13 cellular contexts compared by ENCODE assay signal in genomic region chr13:41462427-41462826, GRCh38. TPM values are rescaled to one million over a fixed set of nuclear protein-coding genes. Genes with fewer than 3 reads are reported as not detected.
A peak's percentile ranks its signal among the peaks of the same experiment; 100 is the strongest.
DNase-seq lines count a peak whose midpoint lies in the region; ATAC-seq lines count a peak whose summit lies in the region.
"Had no signal": no experiment of that assay in that cellular context is flagged by ENCODE, and none has a peak within 500 bp of the region (broad histone marks: within the 10 kb centered on the region; RNA-seq: fewer than 3 reads in every experiment).

No MANE protein-coding gene starts in this region.

- CTCF ChIA-PET in activated CD4-positive, alpha-beta memory T cell treated with anti-CD3 and anti-CD28 coated beads for 36 hours (lab: Charles Lee), result no interaction called here

- peak overlapping the region; percentile 89 for H3K4me3 Mint-ChIP-seq in activated naive CD4-positive, alpha-beta T cell treated with anti-CD3 and anti-CD28 coated beads, Interleukin-2, amount 50 U/mL, for 24 hours
- H3K4me3 Mint-ChIP-seq in activated CD4-positive, alpha-beta memory T cell treated with anti-CD3 and anti-CD28 coated beads for 36 hours, result peak overlapping the region; percentile 72
- H3K4me3 Mint-ChIP-seq: GM23338, nephron had no signal

- H3K9me3 Mint-ChIP-seq in activated naive CD4-positive, alpha-beta T cell treated with anti-CD3 and anti-CD28 coated beads, Interleukin-2, amount 50 U/mL, for 24 hours, result no peaks in the 10 kb centered on the region
- H3K9me3 Mint-ChIP-seq in activated CD4-positive, alpha-beta memory T cell treated with anti-CD3 and anti-CD28 coated beads for 36 hours, result no peaks in the 10 kb centered on the region
- H3K9me3 Mint-ChIP-seq: GM23338; nephron; stimulated activated naive B cell treated with anti-CD40 and anti-IgM and Interleukin-4, amounts not matched to agents 10 μg/mL and 1 μg/mL and 100 μg/mL, for 72 hours had no signal

- DNase-seq in activated naive CD4-positive, alpha-beta T cell (lab: John Stamatoyannopoulos, UW), result no peak
- no peak for DNase-seq in activated CD4-positive, alpha-beta memory T cell treated with anti-CD3 and anti-CD28 coated beads for 36 hours
- DNase-seq in NCI-H2196 (lab: John Stamatoyannopoulos, UW; ENCODE audit: unreplicated experiment) (no peak), NCI-H1436 treated with DMSO at 0.1 percent for 48 hours (lab: John Stamatoyannopoulos, UW) (no peak)
- DNase-seq: NCI-H1092 treated with DMSO at 0.1 percent for 48 hours; SIG-M5; stimulated activated naive B cell treated with anti-CD40 and anti-IgM and Interleukin-4, amounts not matched to agents 10 μg/mL and 1 μg/mL and 100 μg/mL, for 72 hours had no signal

- H3K27me3 Mint-ChIP-seq in activated naive CD4-positive, alpha-beta T cell treated with anti-CD3 and anti-CD28 coated beads, Interleukin-2, amount 50 U/mL, for 24 hours, result no peaks in the 10 kb centered on the region
- H3K27me3 Mint-ChIP-seq in activated CD4-positive, alpha-beta memory T cell treated with anti-CD3 and anti-CD28 coated beads for 36 hours, result no peaks in the 10 kb centered on the region

- peak overlapping the region; percentile 50 for H3K27ac ChIP-seq in layer of hippocampus (ENCODE audit: low read depth, low read length)
- H3K27ac ChIP-seq in temporal lobe (ENCODE audit: low read depth, low read length), result peak overlapping the region; percentile 51

- H3K27ac Mint-ChIP-seq in activated naive CD4-positive, alpha-beta T cell treated with anti-CD3 and anti-CD28 coated beads, Interleukin-2, amount 50 U/mL, for 24 hours, result peak overlapping the region; percentile 98
- H3K27ac Mint-ChIP-seq in activated CD4-positive, alpha-beta memory T cell treated with anti-CD3 and anti-CD28 coated beads for 36 hours, result peak overlapping the region; percentile 97
- H3K27ac Mint-ChIP-seq: GM23338, nephron had no signal

- peaks cover 39% of the 10 kb centered on the region for H3K36me3 Mint-ChIP-seq in activated naive CD4-positive, alpha-beta T cell treated with anti-CD3 and anti-CD28 coated beads, Interleukin-2, amount 50 U/mL, for 24 hours
- peaks cover 58% of the 10 kb centered on the region for H3K36me3 Mint-ChIP-seq in activated CD4-positive, alpha-beta memory T cell treated with anti-CD3 and anti-CD28 coated beads for 36 hours

- POLR2A ChIA-PET in activated CD4-positive, alpha-beta memory T cell treated with anti-CD3 and anti-CD28 coated beads for 36 hours (lab: Charles Lee), result interaction anchor here (0.8 to 4.2 kb wide), 3 partner anchors 35 to 190 kb away, joined by 3 to 40 read pairs (median 3); partner anchors contain the start of gene NAA16

- peaks cover 83% of the 10 kb centered on the region for H3K4me1 Mint-ChIP-seq in activated naive CD4-positive, alpha-beta T cell treated with anti-CD3 and anti-CD28 coated beads, Interleukin-2, amount 50 U/mL, for 24 hours
- peaks cover 82% of the 10 kb centered on the region for H3K4me1 Mint-ChIP-seq in activated CD4-positive, alpha-beta memory T cell treated with anti-CD3 and anti-CD28 coated beads for 36 hours (ENCODE audit: low read depth)

- intact Hi-C loops in activated CD4-positive, alpha-beta memory T cell treated with anti-CD3 and anti-CD28 coated beads for 36 hours (cut with micrococcal nuclease), result loop anchor here (5.0 to 10.0 kb wide), 3 partner anchors 455 to 932 kb away; no protein-coding TSS in a partner anchor

- H3K27me3 ChIP-seq in layer of hippocampus (ENCODE audit: control insufficient read depth, insufficient read depth, low read length), result no peaks in the 10 kb centered on the region

- ATAC-seq in GM21717 (IDR thresholded peaks at IDR 0.05; ENCODE audit: unreplicated experiment), result no peak
- ATAC-seq: GM23338 had no signal

RNA-seq across cellular contexts. Expression of gene RGCC, which starts 5.1 kb away (rescaled TPM):
- 10 to 100 TPM; 94.8 to 96.8 TPM for total RNA-seq in activated CD4-positive, alpha-beta memory T cell treated with anti-CD3 and anti-CD28 coated beads for 36 hours
- total RNA-seq in temporal lobe, result 25.8 TPM
